In genomic region chr4:1248262-1249147, GRCh38 we compare ENCODE assay signal across 1 cellular context.
TF ChIP-seq lines count a peak whose summit lies in the region.

Gene CTBP1, minus strand, starts transcription at chr4:1249130. Its CDS starts 7,799 bp downstream, at chr4:1241331.

TF ChIP-seq in HepG2, 621 proteins besides CTCF, POLR2A, EP300 and RAD21 (continued from another document and continues in another):
- TF ChIP-seq, protein P1, sequence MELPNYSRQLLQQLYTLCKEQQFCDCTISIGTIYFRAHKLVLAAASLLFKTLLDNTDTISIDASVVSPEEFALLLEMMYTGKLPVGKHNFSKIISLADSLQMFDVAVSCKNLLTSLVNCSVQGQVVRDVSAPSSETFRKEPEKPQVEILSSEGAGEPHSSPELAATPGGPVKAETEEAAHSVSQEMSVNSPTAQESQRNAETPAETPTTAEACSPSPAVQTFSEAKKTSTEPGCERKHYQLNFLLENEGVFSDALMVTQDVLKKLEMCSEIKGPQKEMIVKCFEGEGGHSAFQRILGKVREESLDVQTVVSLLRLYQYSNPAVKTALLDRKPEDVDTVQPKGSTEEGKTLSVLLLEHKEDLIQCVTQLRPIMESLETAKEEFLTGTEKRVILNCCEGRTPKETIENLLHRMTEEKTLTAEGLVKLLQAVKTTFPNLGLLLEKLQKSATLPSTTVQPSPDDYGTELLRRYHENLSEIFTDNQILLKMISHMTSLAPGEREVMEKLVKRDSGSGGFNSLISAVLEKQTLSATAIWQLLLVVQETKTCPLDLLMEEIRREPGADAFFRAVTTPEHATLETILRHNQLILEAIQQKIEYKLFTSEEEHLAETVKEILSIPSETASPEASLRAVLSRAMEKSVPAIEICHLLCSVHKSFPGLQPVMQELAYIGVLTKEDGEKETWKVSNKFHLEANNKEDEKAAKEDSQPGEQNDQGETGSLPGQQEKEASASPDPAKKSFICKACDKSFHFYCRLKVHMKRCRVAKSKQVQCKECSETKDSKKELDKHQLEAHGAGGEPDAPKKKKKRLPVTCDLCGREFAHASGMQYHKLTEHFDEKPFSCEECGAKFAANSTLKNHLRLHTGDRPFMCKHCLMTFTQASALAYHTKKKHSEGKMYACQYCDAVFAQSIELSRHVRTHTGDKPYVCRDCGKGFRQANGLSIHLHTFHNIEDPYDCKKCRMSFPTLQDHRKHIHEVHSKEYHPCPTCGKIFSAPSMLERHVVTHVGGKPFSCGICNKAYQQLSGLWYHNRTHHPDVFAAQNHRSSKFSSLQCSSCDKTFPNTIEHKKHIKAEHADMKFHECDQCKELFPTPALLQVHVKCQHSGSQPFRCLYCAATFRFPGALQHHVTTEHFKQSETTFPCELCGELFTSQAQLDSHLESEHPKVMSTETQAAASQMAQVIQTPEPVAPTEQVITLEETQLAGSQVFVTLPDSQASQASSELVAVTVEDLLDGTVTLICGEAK (IDR thresholded peaks at IDR 0.05), result no peak
- TF ChIP-seq, protein P1 (CRISPR knock-in tag; IDR thresholded peaks at IDR 0.05), result no peak
- TF ChIP-seq SNAPC4 (CRISPR knock-in tag; IDR thresholded peaks at IDR 0.05) (no peak), MEIS1 (CRISPR knock-in tag; IDR thresholded peaks at IDR 0.05; ENCODE audit: borderline replicate concordance) (no peak), ZNF138 (CRISPR knock-in tag; IDR thresholded peaks at IDR 0.05; ENCODE audit: low read depth) (peak; percentile 61; the same call in 1 of the 2 replicates), ZSCAN25 (CRISPR knock-in tag; IDR thresholded peaks at IDR 0.05) (no peak), KAT2B (IDR thresholded peaks at IDR 0.05; ENCODE audit: borderline replicate concordance, low read depth, low read length) (no peak), NCOA1 (CRISPR knock-in tag; IDR thresholded peaks at IDR 0.05) (no peak), YY1 (IDR thresholded peaks at IDR 0.05; ENCODE audit: insufficient read depth, insufficient replicate concordance, low read depth, low read length) (no peak), ZNF343 (CRISPR knock-in tag; IDR thresholded peaks at IDR 0.05) (no peak), RFXANK (CRISPR knock-in tag; IDR thresholded peaks at IDR 0.05) (no peak), HOXA9 (CRISPR knock-in tag; IDR thresholded peaks at IDR 0.05; ENCODE audit: borderline replicate concordance) (no peak), NR2C2 (CRISPR knock-in tag; IDR thresholded peaks at IDR 0.05; ENCODE audit: borderline replicate concordance) (0 out of 2 replicates have a peak, but pooled peaks have one; percentile 31), MATR3 (CRISPR knock-in tag; IDR thresholded peaks at IDR 0.05) (no peak), RCOR2 (CRISPR knock-in tag; IDR thresholded peaks at IDR 0.05) (no peak), FOXA3 (CRISPR knock-in tag; IDR thresholded peaks at IDR 0.05) (no peak), PHF8 (CRISPR knock-in tag; IDR thresholded peaks at IDR 0.05) (peak; percentile 67), ZBTB21 (CRISPR knock-in tag; IDR thresholded peaks at IDR 0.05) (no peak), MZF1 (CRISPR knock-in tag; IDR thresholded peaks at IDR 0.05; ENCODE audit: borderline replicate concordance) (no peak), SUZ12 (IDR thresholded peaks at IDR 0.05; ENCODE audit: low read depth, low read length) (no peak), IRF2 (CRISPR knock-in tag; IDR thresholded peaks at IDR 0.05) (no peak), EZH2 (conservative IDR thresholded peaks at IDR 0.05; ENCODE audit: low read depth, low read length) (no peak), ELF1 (CRISPR knock-in tag; IDR thresholded peaks at IDR 0.05) (no peak), IKZF5 (CRISPR knock-in tag; IDR thresholded peaks at IDR 0.05) (no peak), ZNF782 (CRISPR knock-in tag; IDR thresholded peaks at IDR 0.05; ENCODE audit: borderline replicate concordance) (no peak), ZNF883 (CRISPR knock-in tag; IDR thresholded peaks at IDR 0.05; ENCODE audit: not compliant biosample characterization) (no peak), TP53 (CRISPR knock-in tag; conservative IDR thresholded peaks at IDR 0.05) (no peak), ZNF136 (CRISPR knock-in tag; IDR thresholded peaks at IDR 0.05; ENCODE audit: low read depth) (no peak), RBM22 (optimal IDR thresholded peaks at IDR 0.05; ENCODE audit: low read length) (no peak), MIER3 (CRISPR knock-in tag; IDR thresholded peaks at IDR 0.05; ENCODE audit: borderline replicate concordance) (no peak), NFE2L1 (CRISPR knock-in tag; IDR thresholded peaks at IDR 0.05; ENCODE audit: borderline replicate concordance) (no peak), THYN1 (CRISPR knock-in tag; IDR thresholded peaks at IDR 0.05; ENCODE audit: borderline replicate concordance, low read depth) (no peak), CEBPB (IDR thresholded peaks at IDR 0.05; ENCODE audit: borderline replicate concordance, low read depth, low read length) (no peak), ZNF17 (CRISPR knock-in tag; IDR thresholded peaks at IDR 0.05) (no peak), HOXA5 (CRISPR knock-in tag; IDR thresholded peaks at IDR 0.05) (peak; percentile 22; the same call in 1 of the 2 replicates), ZNF75D (CRISPR knock-in tag; IDR thresholded peaks at IDR 0.05; ENCODE audit: borderline replicate concordance) (no peak), ZNF569 (CRISPR knock-in tag; IDR thresholded peaks at IDR 0.05; ENCODE audit: borderline replicate concordance) (no peak), KLF6 (CRISPR knock-in tag; IDR thresholded peaks at IDR 0.05) (0 out of 2 replicates have a peak, but pooled peaks have one; percentile 27), ZNF746 (CRISPR knock-in tag; IDR thresholded peaks at IDR 0.05) (no peak), IRF1 (CRISPR knock-in tag; IDR thresholded peaks at IDR 0.05; ENCODE audit: low read depth) (no peak), ZNF792 (CRISPR knock-in tag; IDR thresholded peaks at IDR 0.05) (no peak), RORA (CRISPR knock-in tag; IDR thresholded peaks at IDR 0.05) (no peak), ZFP1 (CRISPR knock-in tag; IDR thresholded peaks at IDR 0.05) (no peak), PAWR (CRISPR knock-in tag; IDR thresholded peaks at IDR 0.05; ENCODE audit: borderline replicate concordance) (no peak), ZNF30 (CRISPR knock-in tag; IDR thresholded peaks at IDR 0.05) (no peak; the same call in 1 of the 2 replicates), ZNF496 (CRISPR knock-in tag; IDR thresholded peaks at IDR 0.05; ENCODE audit: insufficient replicate concordance) (no peak), ZNF720 (CRISPR knock-in tag; IDR thresholded peaks at IDR 0.05) (no peak), GTF3A (CRISPR knock-in tag; conservative IDR thresholded peaks at IDR 0.05) (no peak)
- TF ChIP-seq, protein P2, sequence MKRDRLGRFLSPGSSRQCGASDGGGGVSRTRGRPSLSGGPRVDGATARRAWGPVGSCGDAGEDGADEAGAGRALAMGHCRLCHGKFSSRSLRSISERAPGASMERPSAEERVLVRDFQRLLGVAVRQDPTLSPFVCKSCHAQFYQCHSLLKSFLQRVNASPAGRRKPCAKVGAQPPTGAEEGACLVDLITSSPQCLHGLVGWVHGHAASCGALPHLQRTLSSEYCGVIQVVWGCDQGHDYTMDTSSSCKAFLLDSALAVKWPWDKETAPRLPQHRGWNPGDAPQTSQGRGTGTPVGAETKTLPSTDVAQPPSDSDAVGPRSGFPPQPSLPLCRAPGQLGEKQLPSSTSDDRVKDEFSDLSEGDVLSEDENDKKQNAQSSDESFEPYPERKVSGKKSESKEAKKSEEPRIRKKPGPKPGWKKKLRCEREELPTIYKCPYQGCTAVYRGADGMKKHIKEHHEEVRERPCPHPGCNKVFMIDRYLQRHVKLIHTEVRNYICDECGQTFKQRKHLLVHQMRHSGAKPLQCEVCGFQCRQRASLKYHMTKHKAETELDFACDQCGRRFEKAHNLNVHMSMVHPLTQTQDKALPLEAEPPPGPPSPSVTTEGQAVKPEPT (CRISPR knock-in tag; IDR thresholded peaks at IDR 0.05; ENCODE audit: low read depth), result 0 out of 2 replicates have a peak, but pooled peaks have one; percentile 21
- TF ChIP-seq, protein P3, sequence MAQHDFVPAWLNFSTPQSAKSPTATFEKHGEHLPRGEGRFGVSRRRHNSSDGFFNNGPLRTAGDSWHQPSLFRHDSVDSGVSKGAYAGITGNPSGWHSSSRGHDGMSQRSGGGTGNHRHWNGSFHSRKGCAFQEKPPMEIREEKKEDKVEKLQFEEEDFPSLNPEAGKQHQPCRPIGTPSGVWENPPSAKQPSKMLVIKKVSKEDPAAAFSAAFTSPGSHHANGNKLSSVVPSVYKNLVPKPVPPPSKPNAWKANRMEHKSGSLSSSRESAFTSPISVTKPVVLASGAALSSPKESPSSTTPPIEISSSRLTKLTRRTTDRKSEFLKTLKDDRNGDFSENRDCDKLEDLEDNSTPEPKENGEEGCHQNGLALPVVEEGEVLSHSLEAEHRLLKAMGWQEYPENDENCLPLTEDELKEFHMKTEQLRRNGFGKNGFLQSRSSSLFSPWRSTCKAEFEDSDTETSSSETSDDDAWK (CRISPR knock-in tag; IDR thresholded peaks at IDR 0.05), result no peak
- TF ChIP-seq, protein P4, sequence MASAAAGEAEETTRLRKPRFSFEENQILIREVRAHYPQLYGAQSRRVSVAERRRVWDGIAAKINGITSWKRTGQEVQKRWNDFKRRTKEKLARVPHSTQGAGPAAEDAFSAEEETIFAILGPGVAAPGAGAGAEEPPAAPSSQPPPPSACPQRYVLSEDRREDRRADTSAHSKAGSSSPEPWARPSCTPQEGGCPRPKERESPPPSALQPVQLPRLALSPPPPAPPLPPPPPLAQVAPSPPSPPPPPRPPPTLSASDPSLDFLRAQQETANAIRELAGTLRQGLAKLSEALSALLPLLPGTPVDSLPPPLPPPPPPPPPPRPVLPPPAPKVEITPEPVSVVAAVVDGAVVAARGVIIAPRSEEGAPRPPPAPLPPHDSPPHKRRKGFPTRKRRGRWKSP (CRISPR knock-in tag; IDR thresholded peaks at IDR 0.05), result no peak
